ENCODE assay signal across 1 cellular context in the genomic region with DNA sequence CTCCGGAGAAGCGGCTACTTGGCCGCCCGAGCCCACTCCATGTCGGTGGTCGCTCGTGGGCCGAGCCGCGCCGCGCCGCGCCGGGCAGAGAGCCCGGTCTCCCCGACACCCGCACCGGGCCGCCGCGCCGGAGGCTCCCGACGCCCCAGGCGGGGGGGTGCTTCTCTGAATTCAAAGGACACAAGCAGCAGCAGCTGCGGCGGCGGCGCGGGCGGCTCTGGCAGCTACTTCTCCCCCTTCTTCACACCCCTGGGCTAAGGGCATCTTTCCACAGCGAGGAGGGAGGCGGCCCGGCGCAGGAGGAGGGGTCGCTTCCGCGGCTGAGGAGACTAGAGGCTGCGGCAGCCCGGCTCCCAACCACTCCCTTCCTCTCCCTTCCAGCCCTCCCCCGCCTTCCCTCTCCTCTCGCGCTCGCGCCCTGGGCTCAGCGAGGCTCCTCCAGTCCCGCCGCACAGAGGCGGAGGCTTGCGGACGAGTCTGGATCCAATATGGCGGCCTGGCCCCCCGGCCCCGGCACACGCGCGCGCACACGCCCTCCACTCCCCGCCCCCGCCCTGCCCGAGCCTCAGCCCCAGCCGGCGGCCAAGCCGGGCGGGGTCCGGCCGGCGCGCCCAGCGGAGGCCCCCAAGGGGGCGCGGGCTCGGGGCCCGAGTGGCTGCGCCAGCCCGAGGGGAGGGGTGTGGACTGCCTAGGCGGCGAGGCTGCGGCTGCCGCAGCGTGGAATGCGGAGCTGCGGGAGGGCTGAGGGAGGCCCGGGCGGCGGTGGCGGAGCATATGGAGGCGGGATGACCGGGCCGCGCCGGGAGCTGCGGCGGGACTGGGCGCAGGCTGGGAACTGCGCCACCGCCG.
A peak's percentile ranks its signal among the peaks of the same experiment; 100 is the strongest.
TF ChIP-seq lines count a peak whose summit lies in the region.

CDC42BPA (minus strand) TSS at position 490 of the 849 bp plus-strand sequence. CDS start 1,310 bp downstream, outside the sequence.

TF ChIP-seq in HepG2, 621 proteins besides CTCF, POLR2A, EP300 and RAD21 (continued from another document and continues in another):
- TF ChIP-seq, protein P1, sequence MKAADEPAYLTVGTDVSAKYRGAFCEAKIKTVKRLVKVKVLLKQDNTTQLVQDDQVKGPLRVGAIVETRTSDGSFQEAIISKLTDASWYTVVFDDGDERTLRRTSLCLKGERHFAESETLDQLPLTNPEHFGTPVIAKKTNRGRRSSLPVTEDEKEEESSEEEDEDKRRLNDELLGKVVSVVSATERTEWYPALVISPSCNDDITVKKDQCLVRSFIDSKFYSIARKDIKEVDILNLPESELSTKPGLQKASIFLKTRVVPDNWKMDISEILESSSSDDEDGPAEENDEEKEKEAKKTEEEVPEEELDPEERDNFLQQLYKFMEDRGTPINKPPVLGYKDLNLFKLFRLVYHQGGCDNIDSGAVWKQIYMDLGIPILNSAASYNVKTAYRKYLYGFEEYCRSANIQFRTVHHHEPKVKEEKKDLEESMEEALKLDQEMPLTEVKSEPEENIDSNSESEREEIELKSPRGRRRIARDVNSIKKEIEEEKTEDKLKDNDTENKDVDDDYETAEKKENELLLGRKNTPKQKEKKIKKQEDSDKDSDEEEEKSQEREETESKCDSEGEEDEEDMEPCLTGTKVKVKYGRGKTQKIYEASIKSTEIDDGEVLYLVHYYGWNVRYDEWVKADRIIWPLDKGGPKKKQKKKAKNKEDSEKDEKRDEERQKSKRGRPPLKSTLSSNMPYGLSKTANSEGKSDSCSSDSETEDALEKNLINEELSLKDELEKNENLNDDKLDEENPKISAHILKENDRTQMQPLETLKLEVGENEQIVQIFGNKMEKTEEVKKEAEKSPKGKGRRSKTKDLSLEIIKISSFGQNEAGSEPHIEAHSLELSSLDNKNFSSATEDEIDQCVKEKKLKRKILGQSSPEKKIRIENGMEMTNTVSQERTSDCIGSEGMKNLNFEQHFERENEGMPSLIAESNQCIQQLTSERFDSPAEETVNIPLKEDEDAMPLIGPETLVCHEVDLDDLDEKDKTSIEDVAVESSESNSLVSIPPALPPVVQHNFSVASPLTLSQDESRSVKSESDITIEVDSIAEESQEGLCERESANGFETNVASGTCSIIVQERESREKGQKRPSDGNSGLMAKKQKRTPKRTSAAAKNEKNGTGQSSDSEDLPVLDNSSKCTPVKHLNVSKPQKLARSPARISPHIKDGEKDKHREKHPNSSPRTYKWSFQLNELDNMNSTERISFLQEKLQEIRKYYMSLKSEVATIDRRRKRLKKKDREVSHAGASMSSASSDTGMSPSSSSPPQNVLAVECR (CRISPR knock-in tag; IDR thresholded peaks at IDR 0.05; ENCODE audit: borderline replicate concordance), result 0 out of 2 replicates have a peak, but pooled peaks have one; percentile 5
- TF ChIP-seq ZNF790 (CRISPR knock-in tag; IDR thresholded peaks at IDR 0.05; ENCODE audit: borderline replicate concordance) (no peak), ZBTB40 (IDR thresholded peaks at IDR 0.05) (no peak), ZBTB40 (CRISPR knock-in tag; IDR thresholded peaks at IDR 0.05) (no peak), ZBTB2 (CRISPR knock-in tag; IDR thresholded peaks at IDR 0.05; ENCODE audit: low read depth) (0 out of 2 replicates have a peak, but pooled peaks have one; percentile 30), ZNF770 (CRISPR knock-in tag; IDR thresholded peaks at IDR 0.05) (no peak), ZNF687 (CRISPR knock-in tag; IDR thresholded peaks at IDR 0.05) (peak; percentile 50; the same call in 1 of the 2 replicates), KDM3A (CRISPR knock-in tag; IDR thresholded peaks at IDR 0.05; ENCODE audit: low read depth) (no peak), ZNF431 (CRISPR knock-in tag; IDR thresholded peaks at IDR 0.05; ENCODE audit: borderline replicate concordance, low read depth) (no peak)
- TF ChIP-seq, protein P2, sequence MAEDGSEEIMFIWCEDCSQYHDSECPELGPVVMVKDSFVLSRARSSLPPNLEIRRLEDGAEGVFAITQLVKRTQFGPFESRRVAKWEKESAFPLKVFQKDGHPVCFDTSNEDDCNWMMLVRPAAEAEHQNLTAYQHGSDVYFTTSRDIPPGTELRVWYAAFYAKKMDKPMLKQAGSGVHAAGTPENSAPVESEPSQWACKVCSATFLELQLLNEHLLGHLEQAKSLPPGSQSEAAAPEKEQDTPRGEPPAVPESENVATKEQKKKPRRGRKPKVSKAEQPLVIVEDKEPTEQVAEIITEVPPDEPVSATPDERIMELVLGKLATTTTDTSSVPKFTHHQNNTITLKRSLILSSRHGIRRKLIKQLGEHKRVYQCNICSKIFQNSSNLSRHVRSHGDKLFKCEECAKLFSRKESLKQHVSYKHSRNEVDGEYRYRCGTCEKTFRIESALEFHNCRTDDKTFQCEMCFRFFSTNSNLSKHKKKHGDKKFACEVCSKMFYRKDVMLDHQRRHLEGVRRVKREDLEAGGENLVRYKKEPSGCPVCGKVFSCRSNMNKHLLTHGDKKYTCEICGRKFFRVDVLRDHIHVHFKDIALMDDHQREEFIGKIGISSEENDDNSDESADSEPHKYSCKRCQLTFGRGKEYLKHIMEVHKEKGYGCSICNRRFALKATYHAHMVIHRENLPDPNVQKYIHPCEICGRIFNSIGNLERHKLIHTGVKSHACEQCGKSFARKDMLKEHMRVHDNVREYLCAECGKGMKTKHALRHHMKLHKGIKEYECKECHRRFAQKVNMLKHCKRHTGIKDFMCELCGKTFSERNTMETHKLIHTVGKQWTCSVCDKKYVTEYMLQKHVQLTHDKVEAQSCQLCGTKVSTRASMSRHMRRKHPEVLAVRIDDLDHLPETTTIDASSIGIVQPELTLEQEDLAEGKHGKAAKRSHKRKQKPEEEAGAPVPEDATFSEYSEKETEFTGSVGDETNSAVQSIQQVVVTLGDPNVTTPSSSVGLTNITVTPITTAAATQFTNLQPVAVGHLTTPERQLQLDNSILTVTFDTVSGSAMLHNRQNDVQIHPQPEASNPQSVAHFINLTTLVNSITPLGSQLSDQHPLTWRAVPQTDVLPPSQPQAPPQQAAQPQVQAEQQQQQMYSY (CRISPR knock-in tag; IDR thresholded peaks at IDR 0.05), result no peak; the same call in 1 of the 2 replicates
